Comparison of ENCODE assay signal across 8 cellular contexts in genomic region chr22:30920407-30920806, GRCh38. TPM values are rescaled to one million over a fixed set of nuclear protein-coding genes. Genes with fewer than 3 reads are reported as not detected.
DNase-seq lines count a peak whose midpoint lies in the region; ATAC-seq lines count a peak whose summit lies in the region.

No MANE protein-coding gene starts in this region.

- no peak overlapping the region for H3K4me3 ChIP-seq in H7 (ENCODE audit: insufficient read depth, low read depth, low read length)
- peak overlapping the region; percentile 58 for H3K4me3 ChIP-seq in endocrine pancreas (ENCODE audit: control insufficient read depth, insufficient read depth, low read length)

- DNase-seq in Ammon's horn (ENCODE audit: low spot score): peak; percentile 83
- DNase-seq in H7: peak; percentile 89
- DNase-seq in NOMO-1 treated with DMSO at 0.1 percent for 48 hours (lab: John Stamatoyannopoulos, UW; ENCODE audit: unreplicated experiment): peak; percentile 69
- peak; percentile 59 for DNase-seq in activated CD8-positive, alpha-beta memory T cell treated with anti-CD3 and anti-CD28 coated beads, Interleukin-2, amount 50 U/mL, for 1 hour (ENCODE audit: extremely low read depth)
- peak; percentile 69 for DNase-seq in midbrain (lab: John Stamatoyannopoulos, UW)
- DNase-seq in stimulated activated CD8-positive, alpha-beta memory T cell treated with anti-CD3 and anti-CD28 coated beads, Interleukin-4, amount 100 ng/mL, for 1 hour (ENCODE audit: low read depth in 2 of 2, low spot score in 1 of 2): peak; percentile 67 to 75

- H3K36me3 ChIP-seq in H7 (replicated peaks; ENCODE audit: control insufficient read depth, insufficient read depth, low read length): peaks cover 5% of the 10 kb centered on the region
- H3K36me3 ChIP-seq in endocrine pancreas (ENCODE audit: control insufficient read depth, insufficient read depth, low read length): no peaks in the 10 kb centered on the region

- no peaks in the 10 kb centered on the region for H3K9me3 ChIP-seq in endocrine pancreas (ENCODE audit: control insufficient read depth, low read length)

- no peak for ATAC-seq in HG03442 (IDR thresholded peaks at IDR 0.05; ENCODE audit: unreplicated experiment)

- H3K9ac ChIP-seq in endocrine pancreas (ENCODE audit: control insufficient read depth, insufficient read depth, low read length): no peak overlapping the region

- H3K27me3 ChIP-seq in H7 (ENCODE audit: control insufficient read depth, insufficient read depth, low read length) (no peaks in the 10 kb centered on the region), endocrine pancreas (ENCODE audit: control insufficient read depth, insufficient read depth, low read length) (no peaks in the 10 kb centered on the region)

- no peaks in the 10 kb centered on the region for H3K4me1 ChIP-seq in endocrine pancreas (ENCODE audit: control insufficient read depth, insufficient read depth, low read length)

RNA-seq across cellular contexts. Expression of gene MORC2, which starts 48.2 kb away (rescaled TPM):
- total RNA-seq in H7 (2014; rRNA removed; shearing (Covaris generic)): 31.4 and 34.3 TPM in 2 replicates

RNA-seq across cellular contexts. Expression of gene TUG1, which starts 48.7 kb away (rescaled TPM):
- 44.1 and 48.6 TPM in 2 replicates for total RNA-seq in H7 (2014; rRNA removed; shearing (Covaris generic))
